ENCODE assay signal across 1 cellular context in the genomic region with DNA sequence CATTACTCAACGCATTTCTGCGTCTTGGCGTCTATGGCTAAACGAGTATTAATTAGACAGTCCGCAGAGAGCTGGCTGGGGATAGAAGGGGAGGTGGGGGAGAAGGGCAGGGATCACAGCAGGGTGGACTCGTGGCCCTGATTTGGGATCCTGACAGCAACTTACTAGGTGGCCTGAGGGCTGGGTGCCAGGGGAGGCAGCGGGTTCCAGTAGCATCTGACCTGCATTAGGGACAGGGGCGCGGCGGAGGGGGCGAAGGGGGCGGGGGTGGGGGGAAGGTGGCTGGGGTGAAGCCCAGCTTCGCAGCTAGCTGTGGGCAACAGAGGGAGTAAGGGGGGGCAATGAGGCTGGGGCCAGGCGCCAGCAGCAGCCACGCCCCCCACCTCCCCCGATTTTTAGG.
TF ChIP-seq lines count a peak whose summit lies in the region.

No MANE protein-coding gene starts in this region.

TF ChIP-seq in WTC11, 78 proteins besides CTCF, POLR2A, EP300 and RAD21 (continued from another document):
- TF ChIP-seq, protein P1, sequence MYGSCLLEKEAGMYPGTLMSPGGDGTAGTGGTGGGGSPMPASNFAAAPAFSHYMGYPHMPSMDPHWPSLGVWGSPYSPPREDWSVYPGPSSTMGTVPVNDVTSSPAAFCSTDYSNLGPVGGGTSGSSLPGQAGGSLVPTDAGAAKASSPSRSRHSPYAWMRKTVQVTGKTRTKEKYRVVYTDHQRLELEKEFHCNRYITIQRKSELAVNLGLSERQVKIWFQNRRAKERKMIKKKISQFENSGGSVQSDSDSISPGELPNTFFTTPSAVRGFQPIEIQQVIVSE (CRISPR knock-in tag; IDR thresholded peaks at IDR 0.05; ENCODE audit: borderline replicate concordance): no peak
- TF ChIP-seq, protein P2, sequence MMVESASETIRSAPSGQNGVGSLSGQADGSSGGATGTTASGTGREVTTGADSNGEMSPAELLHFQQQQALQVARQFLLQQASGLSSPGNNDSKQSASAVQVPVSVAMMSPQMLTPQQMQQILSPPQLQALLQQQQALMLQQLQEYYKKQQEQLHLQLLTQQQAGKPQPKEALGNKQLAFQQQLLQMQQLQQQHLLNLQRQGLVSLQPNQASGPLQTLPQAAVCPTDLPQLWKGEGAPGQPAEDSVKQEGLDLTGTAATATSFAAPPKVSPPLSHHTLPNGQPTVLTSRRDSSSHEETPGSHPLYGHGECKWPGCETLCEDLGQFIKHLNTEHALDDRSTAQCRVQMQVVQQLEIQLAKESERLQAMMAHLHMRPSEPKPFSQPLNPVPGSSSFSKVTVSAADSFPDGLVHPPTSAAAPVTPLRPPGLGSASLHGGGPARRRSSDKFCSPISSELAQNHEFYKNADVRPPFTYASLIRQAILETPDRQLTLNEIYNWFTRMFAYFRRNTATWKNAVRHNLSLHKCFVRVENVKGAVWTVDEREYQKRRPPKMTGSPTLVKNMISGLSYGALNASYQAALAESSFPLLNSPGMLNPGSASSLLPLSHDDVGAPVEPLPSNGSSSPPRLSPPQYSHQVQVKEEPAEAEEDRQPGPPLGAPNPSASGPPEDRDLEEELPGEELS (CRISPR knock-in tag; IDR thresholded peaks at IDR 0.05): no peak
- TF ChIP-seq, protein P3, sequence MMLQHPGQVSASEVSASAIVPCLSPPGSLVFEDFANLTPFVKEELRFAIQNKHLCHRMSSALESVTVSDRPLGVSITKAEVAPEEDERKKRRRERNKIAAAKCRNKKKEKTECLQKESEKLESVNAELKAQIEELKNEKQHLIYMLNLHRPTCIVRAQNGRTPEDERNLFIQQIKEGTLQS (CRISPR knock-in tag; conservative IDR thresholded peaks at IDR 0.05): no peak
- TF ChIP-seq, protein P4, sequence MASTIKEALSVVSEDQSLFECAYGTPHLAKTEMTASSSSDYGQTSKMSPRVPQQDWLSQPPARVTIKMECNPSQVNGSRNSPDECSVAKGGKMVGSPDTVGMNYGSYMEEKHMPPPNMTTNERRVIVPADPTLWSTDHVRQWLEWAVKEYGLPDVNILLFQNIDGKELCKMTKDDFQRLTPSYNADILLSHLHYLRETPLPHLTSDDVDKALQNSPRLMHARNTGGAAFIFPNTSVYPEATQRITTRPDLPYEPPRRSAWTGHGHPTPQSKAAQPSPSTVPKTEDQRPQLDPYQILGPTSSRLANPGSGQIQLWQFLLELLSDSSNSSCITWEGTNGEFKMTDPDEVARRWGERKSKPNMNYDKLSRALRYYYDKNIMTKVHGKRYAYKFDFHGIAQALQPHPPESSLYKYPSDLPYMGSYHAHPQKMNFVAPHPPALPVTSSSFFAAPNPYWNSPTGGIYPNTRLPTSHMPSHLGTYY (CRISPR knock-in tag; IDR thresholded peaks at IDR 0.05): no peak
- TF ChIP-seq ZNF423 (CRISPR knock-in tag; IDR thresholded peaks at IDR 0.05): no peak
- TF ChIP-seq OVOL2 (CRISPR knock-in tag; IDR thresholded peaks at IDR 0.05; ENCODE audit: borderline replicate concordance): no peak
- TF ChIP-seq, protein P5, sequence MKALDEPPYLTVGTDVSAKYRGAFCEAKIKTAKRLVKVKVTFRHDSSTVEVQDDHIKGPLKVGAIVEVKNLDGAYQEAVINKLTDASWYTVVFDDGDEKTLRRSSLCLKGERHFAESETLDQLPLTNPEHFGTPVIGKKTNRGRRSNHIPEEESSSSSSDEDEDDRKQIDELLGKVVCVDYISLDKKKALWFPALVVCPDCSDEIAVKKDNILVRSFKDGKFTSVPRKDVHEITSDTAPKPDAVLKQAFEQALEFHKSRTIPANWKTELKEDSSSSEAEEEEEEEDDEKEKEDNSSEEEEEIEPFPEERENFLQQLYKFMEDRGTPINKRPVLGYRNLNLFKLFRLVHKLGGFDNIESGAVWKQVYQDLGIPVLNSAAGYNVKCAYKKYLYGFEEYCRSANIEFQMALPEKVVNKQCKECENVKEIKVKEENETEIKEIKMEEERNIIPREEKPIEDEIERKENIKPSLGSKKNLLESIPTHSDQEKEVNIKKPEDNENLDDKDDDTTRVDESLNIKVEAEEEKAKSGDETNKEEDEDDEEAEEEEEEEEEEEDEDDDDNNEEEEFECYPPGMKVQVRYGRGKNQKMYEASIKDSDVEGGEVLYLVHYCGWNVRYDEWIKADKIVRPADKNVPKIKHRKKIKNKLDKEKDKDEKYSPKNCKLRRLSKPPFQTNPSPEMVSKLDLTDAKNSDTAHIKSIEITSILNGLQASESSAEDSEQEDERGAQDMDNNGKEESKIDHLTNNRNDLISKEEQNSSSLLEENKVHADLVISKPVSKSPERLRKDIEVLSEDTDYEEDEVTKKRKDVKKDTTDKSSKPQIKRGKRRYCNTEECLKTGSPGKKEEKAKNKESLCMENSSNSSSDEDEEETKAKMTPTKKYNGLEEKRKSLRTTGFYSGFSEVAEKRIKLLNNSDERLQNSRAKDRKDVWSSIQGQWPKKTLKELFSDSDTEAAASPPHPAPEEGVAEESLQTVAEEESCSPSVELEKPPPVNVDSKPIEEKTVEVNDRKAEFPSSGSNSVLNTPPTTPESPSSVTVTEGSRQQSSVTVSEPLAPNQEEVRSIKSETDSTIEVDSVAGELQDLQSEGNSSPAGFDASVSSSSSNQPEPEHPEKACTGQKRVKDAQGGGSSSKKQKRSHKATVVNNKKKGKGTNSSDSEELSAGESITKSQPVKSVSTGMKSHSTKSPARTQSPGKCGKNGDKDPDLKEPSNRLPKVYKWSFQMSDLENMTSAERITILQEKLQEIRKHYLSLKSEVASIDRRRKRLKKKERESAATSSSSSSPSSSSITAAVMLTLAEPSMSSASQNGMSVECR (CRISPR knock-in tag; IDR thresholded peaks at IDR 0.05; ENCODE audit: borderline replicate concordance): no peak
- TF ChIP-seq, protein P6, sequence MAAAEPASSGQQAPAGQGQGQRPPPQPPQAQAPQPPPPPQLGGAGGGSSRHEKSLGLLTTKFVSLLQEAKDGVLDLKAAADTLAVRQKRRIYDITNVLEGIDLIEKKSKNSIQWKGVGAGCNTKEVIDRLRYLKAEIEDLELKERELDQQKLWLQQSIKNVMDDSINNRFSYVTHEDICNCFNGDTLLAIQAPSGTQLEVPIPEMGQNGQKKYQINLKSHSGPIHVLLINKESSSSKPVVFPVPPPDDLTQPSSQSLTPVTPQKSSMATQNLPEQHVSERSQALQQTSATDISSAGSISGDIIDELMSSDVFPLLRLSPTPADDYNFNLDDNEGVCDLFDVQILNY (CRISPR knock-in tag; IDR thresholded peaks at IDR 0.05): no peak
- no peak for TF ChIP-seq EMX1 (CRISPR knock-in tag; IDR thresholded peaks at IDR 0.05)
- no peak for TF ChIP-seq NR2C2 (CRISPR knock-in tag; IDR thresholded peaks at IDR 0.05)
